In genomic region chr6:125300992-125301434, GRCh38 we compare ENCODE assay signal across 8 cellular contexts. TPM values are rescaled to one million over a fixed set of nuclear protein-coding genes. Genes with fewer than 3 reads are reported as not detected.
A peak's percentile ranks its signal among the peaks of the same experiment; 100 is the strongest.
DNase-seq lines count a peak whose midpoint lies in the region; ATAC-seq and TF ChIP-seq lines count a peak whose summit lies in the region.

No MANE protein-coding gene starts in this region.

- H3K36me3 ChIP-seq in BLaER1 (peaks cover 42% of the 10 kb centered on the region), HEK293 (ENCODE audit: control insufficient read depth in 2 of 2, insufficient read depth in 1 of 2, low read length in 2 of 2) (peaks cover 18 to 44% of the 10 kb centered on the region in 2 experiments), right atrium auricular region (peaks cover 28% of the 10 kb centered on the region)

- H3K9me3 Mint-ChIP-seq in activated T-helper 1 cell treated with anti-CD3 and anti-CD28 coated beads, Interleukin-12 subunit alpha, Interleukin-12 subunit beta, Interleukin-2, Interleukin-4 antibody, amounts not matched to agents 30 ng/mL and 10 ng/mL and 1 ng/mL, durations not matched to agents 14 hours and 24 hours and 36 hours, result peaks cover 5% of the 10 kb centered on the region

- H3K4me2 ChIP-seq in BLaER1, result peak overlapping the region; percentile 90

- ATAC-seq in GM21529 (IDR thresholded peaks at IDR 0.05; ENCODE audit: unreplicated experiment), result no peak
- no peak for ATAC-seq in HG03439 (IDR thresholded peaks at IDR 0.05; ENCODE audit: unreplicated experiment)

- peak overlapping the region; percentile 97 for H3K4me3 Mint-ChIP-seq in activated T-helper 1 cell treated with anti-CD3 and anti-CD28 coated beads, Interleukin-12 subunit alpha, Interleukin-12 subunit beta, Interleukin-2, Interleukin-4 antibody, amounts not matched to agents 30 ng/mL and 10 ng/mL and 1 ng/mL, durations not matched to agents 14 hours and 24 hours and 36 hours

- intact Hi-C loops in activated T-helper 1 cell treated with anti-CD3 and anti-CD28 coated beads, Interleukin-12 subunit alpha, Interleukin-12 subunit beta, Interleukin-2, Interleukin-4 antibody, amounts not matched to agents 30 ng/mL and 10 ng/mL and 1 ng/mL, durations not matched to agents 14 hours and 24 hours and 36 hours (cut with micrococcal nuclease), result loop anchor here (1.0 to 5.0 kb wide), 6 partner anchors 10 to 1038 kb away; partner anchors contain the start of genes TPD52L1 and TRMT11

- POLR2A ChIA-PET in HEK293 (lab: Yijun Ruan, JAX), result interaction anchor here (0.6 to 2.1 kb wide), 6 partner anchors 99 to 1731 kb away, joined by 3 to 13 read pairs (median 3); partner anchors contain the start of gene TPD52L1

- H3K27me3 ChIP-seq in BLaER1, result no peaks in the 10 kb centered on the region
- H3K27me3 ChIP-seq in right atrium auricular region, result no peaks in the 10 kb centered on the region

- peaks cover 40% of the 10 kb centered on the region for H3K36me3 Mint-ChIP-seq in activated T-helper 1 cell treated with anti-CD3 and anti-CD28 coated beads, Interleukin-12 subunit alpha, Interleukin-12 subunit beta, Interleukin-2, Interleukin-4 antibody, amounts not matched to agents 30 ng/mL and 10 ng/mL and 1 ng/mL, durations not matched to agents 14 hours and 24 hours and 36 hours (ENCODE audit: low read depth)

- H3K9me3 ChIP-seq in BLaER1 (no peaks in the 10 kb centered on the region; the same call in 1 of the 2 replicates), HEK293 (ENCODE audit: control insufficient read depth, insufficient read depth, low read depth, low read length) (no peaks in the 10 kb centered on the region), right atrium auricular region (no peaks in the 10 kb centered on the region)

- H3K27ac ChIP-seq in BLaER1 (peak overlapping the region; percentile 98), HEK293 (ENCODE audit: extremely low read depth, low read depth, low read length) (peak overlapping the region; percentile 90; the same call in 1 of the 2 replicates), right atrium auricular region (peak overlapping the region; percentile 85 to 88), skin epidermis (peak overlapping the region; percentile 74 to 98 (median 93))

- DNase-seq in activated T-helper 1 cell treated with anti-CD3 and anti-CD28 coated beads, Interleukin-12 subunit alpha, Interleukin-12 subunit beta, Interleukin-2, Interleukin-4 antibody, amounts not matched to agents 30 ng/mL and 10 ng/mL and 1 ng/mL, durations not matched to agents 14 hours and 24 hours and 36 hours (ENCODE audit: low spot score), result no peak
- DNase-seq in right atrium auricular region (ENCODE audit: low spot score) (no peak), SHP77 treated with DMSO at 0.1 percent for 48 hours (lab: John Stamatoyannopoulos, UW) (no peak)

- CTCF ChIA-PET in HEK293 (lab: Yijun Ruan, JAX), result interaction anchor here (0.6 to 1.9 kb wide), 9 partner anchors 10 to 1964 kb away, joined by 3 to 11 read pairs (median 3); partner anchors contain the start of genes HINT3 and TPD52L1

- H3K27ac Mint-ChIP-seq in activated T-helper 1 cell treated with anti-CD3 and anti-CD28 coated beads, Interleukin-12 subunit alpha, Interleukin-12 subunit beta, Interleukin-2, Interleukin-4 antibody, amounts not matched to agents 30 ng/mL and 10 ng/mL and 1 ng/mL, durations not matched to agents 14 hours and 24 hours and 36 hours, result peak overlapping the region; percentile 92

- H3K4me1 ChIP-seq in BLaER1, result peaks cover 19% of the 10 kb centered on the region
- H3K4me1 ChIP-seq in HEK293 (ENCODE audit: control insufficient read depth, insufficient read depth, low read length), result no peaks in the 10 kb centered on the region
- peaks cover 0 to 35% of the 10 kb centered on the region in 2 donors for H3K4me1 ChIP-seq in right atrium auricular region

- H3K9ac ChIP-seq in BLaER1, result peak overlapping the region; percentile 98

- peaks cover 8% of the 10 kb centered on the region for H3K27me3 Mint-ChIP-seq in activated T-helper 1 cell treated with anti-CD3 and anti-CD28 coated beads, Interleukin-12 subunit alpha, Interleukin-12 subunit beta, Interleukin-2, Interleukin-4 antibody, amounts not matched to agents 30 ng/mL and 10 ng/mL and 1 ng/mL, durations not matched to agents 14 hours and 24 hours and 36 hours (ENCODE audit: insufficient read depth)

- H3K4me3 ChIP-seq in BLaER1 (peak overlapping the region; percentile 97), HEK293 (ENCODE audit: low read depth, low read length) (peak overlapping the region; percentile 89), right atrium auricular region (peak overlapping the region; percentile 56 to 85), skin epidermis (peak overlapping the region; percentile 54 to 78 (median 63))

- peaks cover 52% of the 10 kb centered on the region for H3K4me1 Mint-ChIP-seq in activated T-helper 1 cell treated with anti-CD3 and anti-CD28 coated beads, Interleukin-12 subunit alpha, Interleukin-12 subunit beta, Interleukin-2, Interleukin-4 antibody, amounts not matched to agents 30 ng/mL and 10 ng/mL and 1 ng/mL, durations not matched to agents 14 hours and 24 hours and 36 hours (ENCODE audit: low read depth)

- H4K20me1 ChIP-seq in BLaER1, result peaks cover 17% of the 10 kb centered on the region

- no peak for TF ChIP-seq CTCF in HEK293 (tag by site-specific recombination; IDR thresholded peaks at IDR 0.05)
- no peak for TF ChIP-seq CTCF in right atrium auricular region (IDR thresholded peaks at IDR 0.05)

TF ChIP-seq in HEK293, 187 proteins besides CTCF, POLR2A, EP300 and RAD21 (continues in another document):
- TF ChIP-seq ZNF544 (tag by site-specific recombination; IDR thresholded peaks at IDR 0.05) (no peak), ZNF692 (tag by site-specific recombination; IDR thresholded peaks at IDR 0.05) (no peak), ZFP3 (tag by site-specific recombination; IDR thresholded peaks at IDR 0.05; ENCODE audit: low read depth) (no peak), HIC1 (tag by site-specific recombination; IDR thresholded peaks at IDR 0.05) (no peak), EGR2 (tag by site-specific recombination; IDR thresholded peaks at IDR 0.05; ENCODE audit: low read depth) (no peak), ZNF398 (tag by site-specific recombination; IDR thresholded peaks at IDR 0.05) (no peak), ZNF707 (tag by site-specific recombination; IDR thresholded peaks at IDR 0.05) (no peak), ZNF837 (tag by site-specific recombination; IDR thresholded peaks at IDR 0.05) (no peak), ZNF510 (tag by site-specific recombination; IDR thresholded peaks at IDR 0.05; ENCODE audit: insufficient replicate concordance) (no peak), ZNF529 (tag by site-specific recombination; IDR thresholded peaks at IDR 0.05; ENCODE audit: insufficient replicate concordance) (no peak), ZNF223 (tag by site-specific recombination; IDR thresholded peaks at IDR 0.05) (no peak), ZNF2 (tag by site-specific recombination; IDR thresholded peaks at IDR 0.05) (no peak)

RNA-seq across cellular contexts. Expression of gene HDDC2, which starts 0.8 kb away (rescaled TPM):
- 79.7 and 82.4 TPM in 2 replicates for total RNA-seq in activated T-helper 1 cell treated with anti-CD3 and anti-CD28 coated beads, Interleukin-12 subunit alpha, Interleukin-12 subunit beta, Interleukin-2, Interleukin-4 antibody, amounts not matched to agents 30 ng/mL and 10 ng/mL and 1 ng/mL, durations not matched to agents 14 hours and 24 hours and 36 hours
- 10 to 100 TPM; 85.7 to 98.7 TPM for total RNA-seq in right atrium auricular region
